1 cellular context compared by ENCODE assay signal in genomic region chr15:52137432-52138357, GRCh38.
TF ChIP-seq lines count a peak whose summit lies in the region.

No MANE protein-coding gene starts in this region.

TF ChIP-seq in HepG2, 621 proteins besides CTCF, POLR2A, EP300 and RAD21 (continued from another document and continues in another):
- TF ChIP-seq MNT (IDR thresholded peaks at IDR 0.05): no peak
- no peak; the same call in 1 of the 2 replicates for TF ChIP-seq NR2F6 (IDR thresholded peaks at IDR 0.05)
- TF ChIP-seq NR2F6 (CRISPR knock-in tag; IDR thresholded peaks at IDR 0.05): no peak
- peak; percentile 81 for TF ChIP-seq HNF4G (IDR thresholded peaks at IDR 0.05; ENCODE audit: borderline replicate concordance, low read depth, low read length)
- TF ChIP-seq HNF4G (CRISPR knock-in tag; IDR thresholded peaks at IDR 0.05; ENCODE audit: borderline replicate concordance, low read depth): peak; percentile 63
- TF ChIP-seq NFATC3 (CRISPR knock-in tag; IDR thresholded peaks at IDR 0.05): no peak
- no peak for TF ChIP-seq RFXANK (CRISPR knock-in tag; IDR thresholded peaks at IDR 0.05)
- no peak for TF ChIP-seq SMAD9 (CRISPR knock-in tag; IDR thresholded peaks at IDR 0.05)
- TF ChIP-seq SMAD3 (CRISPR knock-in tag; IDR thresholded peaks at IDR 0.05): no peak
- peak; percentile 13; the same call in 1 of the 2 replicates for TF ChIP-seq HDAC2 (CRISPR knock-in tag; IDR thresholded peaks at IDR 0.05)
- no peak for TF ChIP-seq ZNF160 (CRISPR knock-in tag; IDR thresholded peaks at IDR 0.05)
- TF ChIP-seq ATRX (CRISPR knock-in tag; IDR thresholded peaks at IDR 0.05; ENCODE audit: borderline replicate concordance): no peak
- no peak for TF ChIP-seq EZH2 (conservative IDR thresholded peaks at IDR 0.05; ENCODE audit: low read depth, low read length)
- TF ChIP-seq HES4 (CRISPR knock-in tag; IDR thresholded peaks at IDR 0.05; ENCODE audit: borderline replicate concordance): no peak
- TF ChIP-seq SNAPC4 (CRISPR knock-in tag; IDR thresholded peaks at IDR 0.05): no peak
- peak; percentile 78 for TF ChIP-seq ZFY (CRISPR knock-in tag; IDR thresholded peaks at IDR 0.05)
- no peak; the same call in 1 of the 2 replicates for TF ChIP-seq TFDP2 (CRISPR knock-in tag; IDR thresholded peaks at IDR 0.05)
- TF ChIP-seq ZNF580 (CRISPR knock-in tag; IDR thresholded peaks at IDR 0.05; ENCODE audit: borderline replicate concordance, low read depth): peak; percentile 36; the same call in 1 of the 2 replicates
- no peak for TF ChIP-seq HDAC6 (IDR thresholded peaks at IDR 0.05; ENCODE audit: low read depth, low read length)
- no peak for TF ChIP-seq ATF7 (IDR thresholded peaks at IDR 0.05)
- no peak for TF ChIP-seq ATF7 (CRISPR knock-in tag; IDR thresholded peaks at IDR 0.05)
- TF ChIP-seq ZNF678 (CRISPR knock-in tag; IDR thresholded peaks at IDR 0.05): no peak
- TF ChIP-seq ISX (CRISPR knock-in tag; conservative IDR thresholded peaks at IDR 0.05): no peak
- no peak for TF ChIP-seq MLX (CRISPR knock-in tag; IDR thresholded peaks at IDR 0.05)
- no peak for TF ChIP-seq GMEB1 (CRISPR knock-in tag; IDR thresholded peaks at IDR 0.05; ENCODE audit: borderline replicate concordance)
- no peak for TF ChIP-seq PBX2 (CRISPR knock-in tag; IDR thresholded peaks at IDR 0.05)
- no peak; the same call in 1 of the 2 replicates for TF ChIP-seq ZNF891 (CRISPR knock-in tag; IDR thresholded peaks at IDR 0.05)
- TF ChIP-seq SP5 (CRISPR knock-in tag; IDR thresholded peaks at IDR 0.05; ENCODE audit: borderline replicate concordance, low read depth): no peak
- 0 out of 2 replicates have a peak, but pooled peaks have one; percentile 43 for TF ChIP-seq ZSCAN12 (CRISPR knock-in tag; IDR thresholded peaks at IDR 0.05)
- TF ChIP-seq ZSCAN21 (CRISPR knock-in tag; IDR thresholded peaks at IDR 0.05; ENCODE audit: borderline replicate concordance): 0 out of 2 replicates have a peak, but pooled peaks have one; percentile 41
- no peak for TF ChIP-seq MAFG (CRISPR knock-in tag; IDR thresholded peaks at IDR 0.05)
- no peak for TF ChIP-seq TERF1 (CRISPR knock-in tag; IDR thresholded peaks at IDR 0.05)
- TF ChIP-seq ZNF709 (CRISPR knock-in tag; IDR thresholded peaks at IDR 0.05): no peak
- 0 out of 2 replicates have a peak, but pooled peaks have one; percentile 14 for TF ChIP-seq RARA (CRISPR knock-in tag; IDR thresholded peaks at IDR 0.05)
- no peak for TF ChIP-seq NCOA1 (CRISPR knock-in tag; IDR thresholded peaks at IDR 0.05)
- TF ChIP-seq MIER3 (CRISPR knock-in tag; IDR thresholded peaks at IDR 0.05; ENCODE audit: borderline replicate concordance): no peak
- no peak for TF ChIP-seq ZGPAT (CRISPR knock-in tag; IDR thresholded peaks at IDR 0.05)
- TF ChIP-seq RNF219 (CRISPR knock-in tag; IDR thresholded peaks at IDR 0.05): no peak
- no peak for TF ChIP-seq PAWR (CRISPR knock-in tag; IDR thresholded peaks at IDR 0.05; ENCODE audit: borderline replicate concordance)
- TF ChIP-seq TARDBP (CRISPR knock-in tag; IDR thresholded peaks at IDR 0.05): no peak
- TF ChIP-seq YEATS2 (CRISPR knock-in tag; IDR thresholded peaks at IDR 0.05; ENCODE audit: borderline replicate concordance): no peak
- no peak for TF ChIP-seq TBL1XR1 (IDR thresholded peaks at IDR 0.05; ENCODE audit: borderline replicate concordance, low read length, partially characterized antibody)
- no peak for TF ChIP-seq CSRNP1 (CRISPR knock-in tag; IDR thresholded peaks at IDR 0.05)
- no peak for TF ChIP-seq EHMT2 (IDR thresholded peaks at IDR 0.05; ENCODE audit: borderline replicate concordance, low read depth, low read length)
- TF ChIP-seq ZNF629 (CRISPR knock-in tag; conservative IDR thresholded peaks at IDR 0.05): no peak
- TF ChIP-seq NFE2L1 (CRISPR knock-in tag; IDR thresholded peaks at IDR 0.05; ENCODE audit: borderline replicate concordance): no peak
- no peak for TF ChIP-seq ZMAT5 (CRISPR knock-in tag; IDR thresholded peaks at IDR 0.05; ENCODE audit: borderline replicate concordance, low read depth)
